ENCODE assay signal across 26 cellular contexts in genomic region chr4:126548890-126549289, GRCh38.
DNase-seq lines count a peak whose midpoint lies in the region; ATAC-seq, FAIRE-seq and TF ChIP-seq lines count a peak whose summit lies in the region.
"Had no signal": no experiment of that assay in that cellular context is flagged by ENCODE, and none has a peak within 500 bp of the region (broad histone marks: within the 10 kb centered on the region; RNA-seq: fewer than 3 reads in every experiment).

No MANE protein-coding gene starts in this region.

- H3K9me3 ChIP-seq in HepG2 (ENCODE audit: low read length), result no peaks in the 10 kb centered on the region
- H3K9me3 ChIP-seq in right lobe of liver, result no peaks in the 10 kb centered on the region
- no peaks in the 10 kb centered on the region for H3K9me3 ChIP-seq in kidney (ENCODE audit: control insufficient read depth in 1 of 2, low read length in 2 of 2)
- no peaks in the 10 kb centered on the region for H3K9me3 ChIP-seq in colonic mucosa
- H3K9me3 ChIP-seq in breast epithelium, result no peaks in the 10 kb centered on the region
- H3K9me3 ChIP-seq: A549; BE2C; BLaER1 treated with 17β-estradiol and CSF1 and Interleukin-3, amounts not matched to agents 10 nM and 100 nM had no signal

- no peaks in the 10 kb centered on the region for H3K36me3 ChIP-seq in HepG2 (replicated peaks in 1 of 2; ENCODE audit: control insufficient read depth in 1 of 2, insufficient read depth in 2 of 2, low read length in 2 of 2)
- H3K36me3 ChIP-seq in right lobe of liver, result no peaks in the 10 kb centered on the region
- no peaks in the 10 kb centered on the region for H3K36me3 ChIP-seq in kidney (ENCODE audit: control insufficient read depth in 1 of 2, insufficient read depth in 2 of 2, low read length in 2 of 2)
- H3K36me3 ChIP-seq in colonic mucosa, result no peaks in the 10 kb centered on the region
- H3K36me3 ChIP-seq in breast epithelium, result no peaks in the 10 kb centered on the region
- H3K36me3 ChIP-seq: BE2C; BLaER1 treated with 17β-estradiol and CSF1 and Interleukin-3, amounts not matched to agents 10 nM and 100 nM had no signal

- DNase-seq in HepG2 (ENCODE audit: low spot score) (no peak), right lobe of liver (no peak), WTC11 (ENCODE audit: low spot score) (no peak), kidney (no peak), colonic mucosa (no peak), NCI-H1092 treated with DMSO at 0.1 percent for 48 hours (lab: John Stamatoyannopoulos, UW) (no peak), breast epithelium (ENCODE audit: low spot score in 2 of 2) (no peak)
- DNase-seq: ACHN; AML-193; BE2C; CD4-positive, alpha-beta T cell; CD8-positive, alpha-beta memory T cell; DMS 273 treated with DMSO at 0.1 percent for 48 hours; DMS79; EL; GF-D8; H9 had no signal

- FAIRE-seq in HepG2 (lab: Jason Lieb, UNC) (no peak), kidney (lab: Jason Lieb, UNC) (peak; percentile 80)
- FAIRE-seq: A549, D721Med, GM12892, GM18507 had no signal

- TF ChIP-seq POLR2A in HepG2 (IDR thresholded peaks at IDR 0.05; ENCODE audit: insufficient read depth in 1 of 2, low read depth in 2 of 2, low read length in 2 of 2) (no peak), right lobe of liver (IDR thresholded peaks at IDR 0.05) (no peak), breast epithelium (IDR thresholded peaks at IDR 0.05) (no peak)

- CTCF ChIA-PET in HepG2 (lab: Yijun Ruan, JAX; ENCODE audit: low intra/inter-chr PET ratio, low total read pairs), result no interaction called here
- CTCF ChIA-PET in WTC11 (lab: Charles Lee), result no interaction called here

- H3K27ac ChIP-seq in HepG2 (ENCODE audit: extremely low read length, insufficient read depth, low read length) (no peak overlapping the region), right lobe of liver (no peak overlapping the region), kidney (ENCODE audit: low read depth in 2 of 2, low read length in 2 of 2) (no peak overlapping the region), colonic mucosa (no peak overlapping the region), breast epithelium (no peak overlapping the region)
- H3K27ac ChIP-seq: 22Rv1; A549; BLaER1 treated with 17β-estradiol and CSF1 and Interleukin-3, amounts not matched to agents 10 nM and 100 nM had no signal

- intact Hi-C loops in HepG2 (cut with micrococcal nuclease; ENCODE audit: unreplicated experiment), result no loop called here
- intact Hi-C loops in right lobe of liver (cut with DNase I), result no loop called here
- intact Hi-C loops in kidney (cut with DNase I), result no loop called here
- intact Hi-C loops in colonic mucosa (cut with DNase I), result no loop called here
- intact Hi-C loops in breast epithelium (cut with DNase I; ENCODE audit: low total_unique reads), result no loop called here

- TF ChIP-seq RAD21 in HepG2 (CRISPR knock-in tag; IDR thresholded peaks at IDR 0.05), result no peak

- no TSS peak for BruUV-seq in HepG2 (replicated peaks; lab: Mats Ljungman, UMichigan)

- H3K79me2 ChIP-seq in HepG2 (ENCODE audit: insufficient read depth, low read length), result no peaks in the 10 kb centered on the region

- H3K9ac ChIP-seq in HepG2 (ENCODE audit: insufficient read depth, low read depth, low read length) (no peak overlapping the region), kidney (ENCODE audit: low read length in 2 of 2) (no peak overlapping the region), colonic mucosa (ENCODE audit: low read depth in 2 of 2, low read length in 2 of 2) (no peak overlapping the region)
- H3K9ac ChIP-seq: BLaER1 treated with 17β-estradiol and CSF1 and Interleukin-3, amounts not matched to agents 10 nM and 100 nM had no signal

- ATAC-seq in HepG2, result no peak
- no peak for ATAC-seq in right lobe of liver
- no peak for ATAC-seq in WTC11
- ATAC-seq: A549, GM23338, HCT116 had no signal

- H3K4me3 ChIP-seq in HepG2 (replicated peaks in 1 of 3; ENCODE audit: insufficient read depth in 1 of 3, low read depth in 2 of 3, low read length in 3 of 3) (no peak overlapping the region), right lobe of liver (no peak overlapping the region), kidney (ENCODE audit: low read length in 2 of 2) (no peak overlapping the region), colonic mucosa (no peak overlapping the region), breast epithelium (no peak overlapping the region)
- H3K4me3 ChIP-seq: A549; BLaER1 treated with 17β-estradiol and CSF1 and Interleukin-3, amounts not matched to agents 10 nM and 100 nM; GM23338 had no signal

- H3K27me3 ChIP-seq in HepG2 (ENCODE audit: control insufficient read depth in 1 of 2, insufficient read depth in 2 of 2, low read length in 2 of 2), result no peaks in the 10 kb centered on the region
- no peaks in the 10 kb centered on the region for H3K27me3 ChIP-seq in right lobe of liver
- H3K27me3 ChIP-seq in colonic mucosa, result no peaks in the 10 kb centered on the region
- no peaks in the 10 kb centered on the region for H3K27me3 ChIP-seq in breast epithelium
- H3K27me3 ChIP-seq: BE2C; BLaER1 treated with 17β-estradiol and CSF1 and Interleukin-3, amounts not matched to agents 10 nM and 100 nM had no signal

- H3K27ac Mint-ChIP-seq in WTC11, result no peak overlapping the region
- H3K27ac Mint-ChIP-seq: CD14-positive monocyte; CD4-positive, alpha-beta T cell; CD8-positive, alpha-beta memory T cell; GM23338; H9 had no signal

- TF ChIP-seq EP300 in HepG2 (IDR thresholded peaks at IDR 0.05; ENCODE audit: low read depth in 2 of 2, low read length in 2 of 2) (no peak), HepG2 (CRISPR knock-in tag; IDR thresholded peaks at IDR 0.05; ENCODE audit: borderline replicate concordance) (no peak)

- H2AFZ ChIP-seq in HepG2 (ENCODE audit: low read length), result no peak overlapping the region
- H2AFZ ChIP-seq: GM23338 had no signal

- H3K9me3 Mint-ChIP-seq in WTC11, result no peaks in the 10 kb centered on the region
- H3K9me3 Mint-ChIP-seq: GM23338, H9 had no signal

- in situ Hi-C loops in HepG2 (cut with HindIII; ENCODE audit: extremely low pct_ligation_motif_present, low pct_unique_long_range_greater_than_20kb), result no loop called here

- H3K27me3 Mint-ChIP-seq in WTC11 (ENCODE audit: low read depth), result no peaks in the 10 kb centered on the region
- H3K27me3 Mint-ChIP-seq: CD4-positive, alpha-beta T cell; CD8-positive, alpha-beta memory T cell had no signal

- H4K20me1 ChIP-seq in HepG2 (ENCODE audit: insufficient read depth, low read length), result no peaks in the 10 kb centered on the region
- H4K20me1 ChIP-seq: BLaER1 treated with 17β-estradiol and CSF1 and Interleukin-3, amounts not matched to agents 10 nM and 100 nM had no signal

- no peak overlapping the region for H3K4me3 Mint-ChIP-seq in WTC11
- H3K4me3 Mint-ChIP-seq: CD14-positive monocyte; CD4-positive, alpha-beta T cell; CD8-positive, alpha-beta memory T cell; GM23338; H9 had no signal

- H3K36me3 Mint-ChIP-seq in WTC11, result no peaks in the 10 kb centered on the region
- H3K36me3 Mint-ChIP-seq: CD14-positive monocyte; CD8-positive, alpha-beta memory T cell had no signal

- POLR2A ChIA-PET in HepG2 (lab: Yijun Ruan, JAX), result no interaction called here
- POLR2A ChIA-PET in WTC11 (lab: Charles Lee), result no interaction called here

- TF ChIP-seq CTCF in HepG2 (CRISPR knock-in tag; IDR thresholded peaks at IDR 0.05), result no peak
- no peak for TF ChIP-seq CTCF in right lobe of liver (IDR thresholded peaks at IDR 0.05)
- no peak for TF ChIP-seq CTCF in WTC11 (IDR thresholded peaks at IDR 0.05)
- TF ChIP-seq CTCF in kidney (IDR thresholded peaks at IDR 0.05; ENCODE audit: borderline replicate concordance, extremely low read depth, insufficient read depth), result no peak
- TF ChIP-seq CTCF in colonic mucosa (IDR thresholded peaks at IDR 0.05), result no peak
- no peak for TF ChIP-seq CTCF in breast epithelium (IDR thresholded peaks at IDR 0.05)

- H3K4me1 Mint-ChIP-seq in WTC11, result no peaks in the 10 kb centered on the region
- H3K4me1 Mint-ChIP-seq: CD14-positive monocyte; CD8-positive, alpha-beta memory T cell; GM23338; H9 had no signal

- H3K4me1 ChIP-seq in HepG2 (ENCODE audit: insufficient read depth, low read length), result no peaks in the 10 kb centered on the region
- no peaks in the 10 kb centered on the region for H3K4me1 ChIP-seq in right lobe of liver
- H3K4me1 ChIP-seq in kidney (ENCODE audit: control insufficient read depth in 1 of 2, insufficient read depth in 1 of 2, low read depth in 1 of 2, low read length in 2 of 2), result no peaks in the 10 kb centered on the region
- H3K4me1 ChIP-seq in colonic mucosa, result no peaks in the 10 kb centered on the region
- no peaks in the 10 kb centered on the region for H3K4me1 ChIP-seq in breast epithelium
- H3K4me1 ChIP-seq: A549; BLaER1 treated with 17β-estradiol and CSF1 and Interleukin-3, amounts not matched to agents 10 nM and 100 nM had no signal

- no peak overlapping the region for H3K4me2 ChIP-seq in HepG2 (ENCODE audit: low read depth, low read length)
- H3K4me2 ChIP-seq: A549; BLaER1 treated with 17β-estradiol and CSF1 and Interleukin-3, amounts not matched to agents 10 nM and 100 nM; GM23338 had no signal

TF ChIP-seq in HepG2, 621 proteins besides CTCF, POLR2A, EP300 and RAD21 (continues in another document):
- TF ChIP-seq GPN1 (CRISPR knock-in tag; IDR thresholded peaks at IDR 0.05; ENCODE audit: borderline replicate concordance) (no peak), MAFK (conservative IDR thresholded peaks at IDR 0.05 in 1 of 2, IDR thresholded peaks at IDR 0.05 in 1 of 2; ENCODE audit: low read length in 2 of 2) (peak; percentile 19 to 53; a peak in 2 of 4 replicates)

TF ChIP-seq in WTC11, 78 proteins besides CTCF, POLR2A, EP300 and RAD21:
- TF ChIP-seq HMGA2 (CRISPR knock-in tag; IDR thresholded peaks at IDR 0.05) (peak; percentile 29; the same call in 1 of the 2 replicates), TP53 (CRISPR knock-in tag; IDR thresholded peaks at IDR 0.05) (no peak), CREM (CRISPR knock-in tag; IDR thresholded peaks at IDR 0.05) (no peak), GTF2I (CRISPR knock-in tag; conservative IDR thresholded peaks at IDR 0.05) (no peak)
- TF ChIP-seq, protein P1, sequence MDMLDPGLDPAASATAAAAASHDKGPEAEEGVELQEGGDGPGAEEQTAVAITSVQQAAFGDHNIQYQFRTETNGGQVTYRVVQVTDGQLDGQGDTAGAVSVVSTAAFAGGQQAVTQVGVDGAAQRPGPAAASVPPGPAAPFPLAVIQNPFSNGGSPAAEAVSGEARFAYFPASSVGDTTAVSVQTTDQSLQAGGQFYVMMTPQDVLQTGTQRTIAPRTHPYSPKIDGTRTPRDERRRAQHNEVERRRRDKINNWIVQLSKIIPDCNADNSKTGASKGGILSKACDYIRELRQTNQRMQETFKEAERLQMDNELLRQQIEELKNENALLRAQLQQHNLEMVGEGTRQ (CRISPR knock-in tag; IDR thresholded peaks at IDR 0.05), result no peak
